Comparison of ENCODE assay signal across 8 cellular contexts in the genomic region with DNA sequence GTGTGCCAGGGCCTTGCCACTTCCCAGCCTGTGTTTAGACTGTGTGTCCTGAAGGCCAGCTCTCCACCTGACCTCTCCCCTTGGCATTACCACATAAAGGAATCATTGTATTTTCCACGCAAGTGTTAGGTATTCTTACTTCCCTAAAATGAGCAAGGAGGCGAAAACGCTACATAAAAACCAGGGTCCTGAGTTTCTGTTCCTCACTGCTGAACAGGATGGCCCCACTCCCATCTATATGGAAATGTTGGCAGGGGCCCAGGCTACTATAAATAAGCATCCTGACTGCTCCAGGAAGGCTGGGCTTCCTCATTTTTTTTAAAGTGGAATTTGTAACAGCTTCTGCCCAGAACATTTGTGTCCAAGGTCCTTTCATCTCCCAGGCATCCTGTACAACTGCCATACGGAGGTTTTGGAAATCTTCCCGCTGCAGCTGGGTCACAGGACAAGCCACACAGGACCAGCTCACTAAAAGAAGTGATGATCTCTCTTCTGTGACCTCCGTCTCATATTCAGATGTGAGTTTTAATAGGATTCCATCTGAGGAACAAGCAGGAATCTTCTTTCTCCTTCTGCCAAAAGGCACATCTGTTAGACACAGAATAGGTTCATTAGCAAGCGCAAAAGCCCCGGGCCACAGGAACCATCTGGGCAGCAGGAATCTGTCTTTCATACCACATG. TPM values are rescaled to one million over a fixed set of nuclear protein-coding genes. Genes with fewer than 3 reads are reported as not detected.
DNase-seq lines count a peak whose midpoint lies in the region; ATAC-seq and TF ChIP-seq lines count a peak whose summit lies in the region.

No MANE protein-coding gene starts in this region.

- H3K27ac ChIP-seq in DOHH2 (ENCODE audit: low read depth, low read length) (no peak overlapping the region), psoas muscle (peak overlapping the region; percentile 65)

- DNase-seq in SK-MEL-5 (ENCODE audit: low read depth, low spot score): peak; percentile 94
- peak; percentile 73 for DNase-seq in Right ventricle myocardium superior
- no peak for DNase-seq in psoas muscle
- DNase-seq in stimulated activated CD4-positive, alpha-beta T cell treated with anti-CD3 and anti-CD28 coated beads, Interleukin-2, amount 100 ng/mL, for 48 hours: no peak
- DNase-seq in MG63: no peak
- DNase-seq in NAMALWA (ENCODE audit: low spot score): no peak
- no peak for DNase-seq in COLO668 (lab: John Stamatoyannopoulos, UW; ENCODE audit: unreplicated experiment)

- intact Hi-C loops in Right ventricle myocardium superior (cut with DNase I): loop anchor here (2.0 kb wide), 1 partner anchor 55 kb away; no protein-coding TSS in a partner anchor
- intact Hi-C loops in psoas muscle (cut with DNase I): no loop called here

- no peak for TF ChIP-seq CTCF in DOHH2 (IDR thresholded peaks at IDR 0.05; ENCODE audit: low read depth, low read length, poor library complexity, severe bottlenecking)
- no peak for TF ChIP-seq CTCF in psoas muscle (IDR thresholded peaks at IDR 0.05)

- no peak overlapping the region for H3K4me3 ChIP-seq in DOHH2 (ENCODE audit: low read length)
- H3K4me3 ChIP-seq in psoas muscle: no peak overlapping the region
- no peak overlapping the region for H3K4me3 ChIP-seq in MG63

- H4K20me1 ChIP-seq in DOHH2 (ENCODE audit: control insufficient read depth, insufficient read depth, low read depth, low read length): peaks cover 4% of the 10 kb centered on the region; the same call in 1 of the 2 replicates

- H3K9me3 ChIP-seq in DOHH2 (ENCODE audit: control insufficient read depth, insufficient read depth, low read length) (no peaks in the 10 kb centered on the region), psoas muscle (no peaks in the 10 kb centered on the region), MG63 (no peaks in the 10 kb centered on the region)

- WGBS in psoas muscle, 3 donors: 34 to 38% (median 35%) methylated on average over 8 of the region's 8 CpGs

- H3F3A ChIP-seq in DOHH2 (ENCODE audit: control insufficient read depth, insufficient read depth): no peaks in the 10 kb centered on the region

- H3K4me1 ChIP-seq in DOHH2 (ENCODE audit: control insufficient read depth, low read length) (peaks cover 12% of the 10 kb centered on the region), psoas muscle (peaks cover 18% of the 10 kb centered on the region)

- H3K9me2 ChIP-seq in DOHH2 (replicated peaks; ENCODE audit: control insufficient read depth, low read length): no peaks in the 10 kb centered on the region

- H3K27me3 ChIP-seq in DOHH2 (ENCODE audit: control insufficient read depth, low read length): no peaks in the 10 kb centered on the region
- no peaks in the 10 kb centered on the region for H3K27me3 ChIP-seq in psoas muscle (ENCODE audit: insufficient read depth in 3 of 3, low read length in 2 of 3)
- H3K27me3 ChIP-seq in MG63: no peaks in the 10 kb centered on the region

- in situ Hi-C loops in SK-MEL-5 (cut with HindIII; ENCODE audit: low pct_unique_long_range_greater_than_20kb, low sequenced_read_pairs): no loop called here

- no peaks in the 10 kb centered on the region for H3K79me2 ChIP-seq in DOHH2 (ENCODE audit: control insufficient read depth, low read length)

- ATAC-seq in Right ventricle myocardium superior (ENCODE audit: poor library complexity) (peak; percentile 84), psoas muscle (peak; percentile 76 to 83 (median 80))

- H3K4me2 ChIP-seq in DOHH2 (ENCODE audit: low read length): peak overlapping the region; percentile 2

- peaks cover 15% of the 10 kb centered on the region for H3K36me3 ChIP-seq in DOHH2 (ENCODE audit: control insufficient read depth, low read length)
- peaks cover 0 to 4% of the 10 kb centered on the region in 2 donors for H3K36me3 ChIP-seq in psoas muscle (ENCODE audit: insufficient read depth in 1 of 2, low read depth in 1 of 2)
- no peaks in the 10 kb centered on the region for H3K36me3 ChIP-seq in MG63

RNA-seq across cellular contexts. Expression of a gene that starts 56.5 kb away (rescaled TPM):
- total RNA-seq in SK-MEL-5 (2014; rRNA removed; shearing (Covaris generic)): 20.0 and 20.7 TPM in 2 replicates
- polyA plus RNA-seq in SK-MEL-5 (2015; cell fraction: cytosol; rRNA removed): 27.5 and 34.8 TPM in 2 replicates
- polyA plus RNA-seq in SK-MEL-5 (2015; cell fraction: nucleus; rRNA removed): 39.9 and 53.9 TPM in 2 replicates
- 31.9 TPM for total RNA-seq in Right ventricle myocardium superior
- 10 to 100 TPM; 22.5 to 34.1 (median 32.0) TPM for total RNA-seq in psoas muscle
- 1 to 10 TPM; 3.3 to 9.1 (median 5.5) TPM for polyA plus RNA-seq in psoas muscle
- total RNA-seq in MG63 (2014; rRNA removed; shearing (Covaris generic); ENCODE audit: low replicate concordance): 6.5 and 9.3 TPM in 2 replicates

Comparison
In these comparisons a context has a peak if more than half of its experiments do, and no peak if none do; other contexts are left out.
1. DNase-seq: peak in SK-MEL-5 (single experiment) and Right ventricle myocardium superior (single experiment); none in psoas muscle (0 of 2), stimulated activated CD4-positive, alpha-beta T cell treated with anti-CD3 and anti-CD28 coated beads, Interleukin-2, amount 100 ng/mL, for 48 hours (0 of 2), MG63 (single experiment), NAMALWA (single experiment) and COLO668 (single experiment).